ENCODE assay signal across 8 cellular contexts in the genomic region with DNA sequence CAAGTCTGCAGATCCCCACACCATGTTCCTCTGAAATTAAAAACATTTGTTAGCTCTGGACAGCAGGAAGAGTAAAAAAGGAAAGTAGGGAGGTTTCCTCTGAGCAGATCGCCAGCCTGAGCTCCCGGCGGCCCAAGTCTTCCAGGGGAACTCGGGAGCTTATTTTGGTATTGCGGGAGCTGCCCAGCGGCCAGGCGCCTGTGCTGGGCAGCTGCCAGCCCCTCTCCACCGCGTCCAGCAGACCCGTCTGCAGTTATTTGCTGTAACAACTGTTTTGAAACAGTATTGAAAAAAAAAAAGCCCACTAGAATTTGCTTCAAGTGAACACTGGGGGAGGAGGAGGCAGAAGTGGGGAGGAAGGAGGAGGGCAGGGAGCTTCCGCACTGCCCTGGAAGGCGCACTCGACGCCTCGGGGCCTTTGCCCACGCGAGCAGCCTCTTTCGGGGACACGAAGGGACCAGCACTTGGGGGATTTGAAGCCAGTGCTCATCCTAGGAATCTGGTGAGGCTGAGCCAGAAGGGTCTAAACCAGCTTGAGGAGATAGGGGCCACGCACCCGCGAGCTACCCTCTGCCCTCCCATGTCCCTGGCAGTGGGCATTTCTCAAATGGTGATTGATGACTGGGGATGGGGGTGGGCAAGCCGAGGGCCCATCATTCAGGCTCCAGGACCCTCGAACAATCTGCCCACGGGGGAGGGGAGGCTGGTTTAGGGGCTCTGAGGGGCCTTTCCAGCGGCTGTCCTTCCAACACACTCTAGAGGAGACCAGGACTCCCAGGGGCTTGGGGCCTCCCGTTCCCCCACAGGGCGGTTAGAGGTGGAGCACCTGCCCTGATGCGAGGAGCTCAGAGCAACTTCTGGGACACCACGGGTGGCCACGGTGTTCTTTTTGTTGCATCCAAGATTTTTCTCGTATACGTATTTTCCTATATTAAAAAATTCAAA. TPM values are rescaled to one million over a fixed set of nuclear protein-coding genes. Genes with fewer than 3 reads are reported as not detected.
DNase-seq lines count a peak whose midpoint lies in the region; ATAC-seq and TF ChIP-seq lines count a peak whose summit lies in the region.

No MANE protein-coding gene starts in this region.

- TF ChIP-seq CTCF in right lobe of liver (IDR thresholded peaks at IDR 0.05) = no peak

- TF ChIP-seq POLR2A in right lobe of liver (IDR thresholded peaks at IDR 0.05) = no peak

- H3K9me3 ChIP-seq in right lobe of liver (no peaks in the 10 kb centered on the region), thymus (ENCODE audit: control insufficient read depth) (no peaks in the 10 kb centered on the region)

- peaks cover 5% of the 10 kb centered on the region for H3K36me3 Mint-ChIP-seq in T-helper 2 cell treated with Interferon-gamma antibody and Interleukin-4, amounts not matched to agents 5 μg/mL and 100 μg/mL, for 36 hours (ENCODE audit: low read depth)

- intact Hi-C loops in right lobe of liver (cut with DNase I) = no loop called here

- peaks cover 5% of the 10 kb centered on the region for H3K4me1 Mint-ChIP-seq in T-helper 2 cell treated with Interferon-gamma antibody and Interleukin-4, amounts not matched to agents 5 μg/mL and 100 μg/mL, for 36 hours (ENCODE audit: low read depth)

- H3K27ac ChIP-seq in caudate nucleus (ENCODE audit: low read depth, low read length) (peak overlapping the region; percentile 74), right lobe of liver (peak overlapping the region; percentile 87 to 95 (median 93)), thymus (ENCODE audit: low read depth) (no peak overlapping the region)

- peak in 2 of 4 donors; percentile 1 to 5 for ATAC-seq in right lobe of liver
- ATAC-seq in HG03108 (IDR thresholded peaks at IDR 0.05; ENCODE audit: unreplicated experiment) = no peak

- peaks cover 58% of the 10 kb centered on the region for H3K27me3 Mint-ChIP-seq in T-helper 2 cell treated with Interferon-gamma antibody and Interleukin-4, amounts not matched to agents 5 μg/mL and 100 μg/mL, for 36 hours (ENCODE audit: low read depth)

- no peak for DNase-seq in T-helper 2 cell treated with Interferon-gamma antibody and Interleukin-4, amounts not matched to agents 5 μg/mL and 100 μg/mL, for 36 hours (ENCODE audit: low spot score)
- DNase-seq in T-helper 2 cell = no peak
- DNase-seq in caudate nucleus (lab: John Stamatoyannopoulos, UW) = peak in 18 of 61 donors; percentile 15 to 56 (median 32)
- peak in 2 of 3 donors; percentile 50 to 74 for DNase-seq in right lobe of liver
- DNase-seq in NCI-H1694 treated with DMSO at 0.1 percent for 48 hours (lab: John Stamatoyannopoulos, UW) = no peak
- DNase-seq in foreskin melanocyte = no peak

- 5% methylated on average over 15 of the region's 33 CpGs for WGBS in right lobe of liver (ENCODE audit: insufficient coverage, low coverage, low lambda C conversion rate, missing lambda C conversion rate)
- WGBS in thymus = 58% methylated on average over 33 of the region's 33 CpGs

- H3K4me1 ChIP-seq in right lobe of liver (peaks cover 0 to 36% (median 19%) of the 10 kb centered on the region in 4 donors), thymus (ENCODE audit: control insufficient read depth, insufficient read depth, low read length) (peaks cover 26% of the 10 kb centered on the region)

- H3K27me3 ChIP-seq in right lobe of liver = no peaks in the 10 kb centered on the region
- peaks cover 45% of the 10 kb centered on the region for H3K27me3 ChIP-seq in thymus (ENCODE audit: control insufficient read depth, insufficient read depth)

- peak overlapping the region; percentile 21 for H3K4me3 Mint-ChIP-seq in T-helper 2 cell treated with Interferon-gamma antibody and Interleukin-4, amounts not matched to agents 5 μg/mL and 100 μg/mL, for 36 hours

- no peaks in the 10 kb centered on the region for H3K9me3 Mint-ChIP-seq in T-helper 2 cell treated with Interferon-gamma antibody and Interleukin-4, amounts not matched to agents 5 μg/mL and 100 μg/mL, for 36 hours

- H3K36me3 ChIP-seq in right lobe of liver = no peaks in the 10 kb centered on the region
- H3K36me3 ChIP-seq in thymus (ENCODE audit: control insufficient read depth, insufficient read depth) = peaks cover 5% of the 10 kb centered on the region

- peak overlapping the region; percentile 55 for H3K27ac Mint-ChIP-seq in T-helper 2 cell treated with Interferon-gamma antibody and Interleukin-4, amounts not matched to agents 5 μg/mL and 100 μg/mL, for 36 hours

- peak overlapping the region; percentile 67 to 78 (median 67) for H3K4me3 ChIP-seq in right lobe of liver
- H3K4me3 ChIP-seq in thymus (ENCODE audit: low read length) = peak overlapping the region; percentile 53

RNA-seq across cellular contexts. Expression of a gene that starts 3.0 kb away (rescaled TPM):
- 1 to 10 TPM; 2.5 to 6.4 (median 4.9) TPM for total RNA-seq in right lobe of liver
- 7.3 TPM for polyA plus RNA-seq in thymus

Comparison
In these comparisons a context has a peak if more than half of its experiments do, and no peak if none do; other contexts are left out.
1. DNase-seq: peak in right lobe of liver (2 of 3); none in T-helper 2 cell treated with Interferon-gamma antibody and Interleukin-4, amounts not matched to agents 5 μg/mL and 100 μg/mL, for 36 hours (single experiment), T-helper 2 cell (0 of 5), NCI-H1694 treated with DMSO at 0.1 percent for 48 hours (single experiment) and foreskin melanocyte (single experiment).